ENCODE assay signal across 8 cellular contexts in genomic region chr19:41327499-41328156, GRCh38. TPM values are rescaled to one million over a fixed set of nuclear protein-coding genes. Genes with fewer than 3 reads are reported as not detected.
A peak's percentile ranks its signal among the peaks of the same experiment; 100 is the strongest.
DNase-seq lines count a peak whose midpoint lies in the region; ATAC-seq and TF ChIP-seq lines count a peak whose summit lies in the region.

No MANE protein-coding gene starts in this region.

- no peak overlapping the region for H3K9ac ChIP-seq in muscle layer of colon (ENCODE audit: low read length)

- H3K36me3 Mint-ChIP-seq in Calu3 (ENCODE audit: insufficient read depth, unreplicated experiment) = peaks cover 74% of the 10 kb centered on the region
- H3K36me3 Mint-ChIP-seq in stimulated activated effector memory CD8-positive, alpha-beta T cell treated with anti-CD3 and anti-CD28 coated beads, Interleukin-12 subunit alpha, Interleukin-12 subunit beta, amount 100 ng/mL, for 72 hours = peaks cover 97% of the 10 kb centered on the region

- no peak for TF ChIP-seq CTCF in Calu3 (IDR thresholded peaks at IDR 0.05; ENCODE audit: unreplicated experiment)

- CTCF ChIA-PET in Calu3 (lab: Charles Lee) = interaction anchor here (0.6 to 1.3 kb wide), 3 partner anchors 25 to 355 kb away, joined by 3 to 4 read pairs (median 4); no protein-coding TSS in a partner anchor

- intact Hi-C loops in Calu3 (cut with micrococcal nuclease; ENCODE audit: unreplicated experiment) = no loop called here

- H3K36me3 ChIP-seq in KOPT-K1 (ENCODE audit: insufficient read depth, low read length) (peaks cover 68% of the 10 kb centered on the region), muscle layer of colon (ENCODE audit: insufficient read depth, low read length) (peaks cover 24% of the 10 kb centered on the region)

- H3K27me3 Mint-ChIP-seq in Calu3 (ENCODE audit: unreplicated experiment) = no peaks in the 10 kb centered on the region

- peak overlapping the region; percentile 71 for H3K27ac Mint-ChIP-seq in Calu3 (ENCODE audit: unreplicated experiment)
- H3K27ac Mint-ChIP-seq in stimulated activated effector memory CD8-positive, alpha-beta T cell treated with anti-CD3 and anti-CD28 coated beads, Interleukin-12 subunit alpha, Interleukin-12 subunit beta, amount 100 ng/mL, for 72 hours = peak overlapping the region; percentile 97

- ATAC-seq in GM21381 (IDR thresholded peaks at IDR 0.05; ENCODE audit: unreplicated experiment) = peak; percentile 66
- peak; percentile 83 for ATAC-seq in stimulated activated effector memory CD8-positive, alpha-beta T cell treated with anti-CD3 and anti-CD28 coated beads, Interleukin-12 subunit alpha, Interleukin-12 subunit beta, amount 100 ng/mL, for 72 hours

- no peaks in the 10 kb centered on the region for H3K9me3 Mint-ChIP-seq in Calu3 (ENCODE audit: low read depth, unreplicated experiment)
- no peaks in the 10 kb centered on the region for H3K9me3 Mint-ChIP-seq in stimulated activated effector memory CD8-positive, alpha-beta T cell treated with anti-CD3 and anti-CD28 coated beads, Interleukin-12 subunit alpha, Interleukin-12 subunit beta, amount 100 ng/mL, for 72 hours

- in situ Hi-C loops in G401 (cut with HindIII; ENCODE audit: low sequenced_read_pairs) = no loop called here

- H3K27ac ChIP-seq in KOPT-K1 (ENCODE audit: low read depth, low read length, poor library complexity, severe bottlenecking) (peak overlapping the region; percentile 29), muscle layer of colon (ENCODE audit: low read depth, low read length) (peak overlapping the region; percentile 9)

- DNase-seq in Calu3 = peak; percentile 87
- DNase-seq in activated CD4-positive, alpha-beta T cell treated with anti-CD3 and anti-CD28 coated beads, Interleukin-2, amount 50 U/mL, for 4 hours = peak; percentile 71 to 80
- DNase-seq in effector CD8-positive, alpha-beta T cell (lab: John Stamatoyannopoulos, UW) = peak; percentile 66
- DNase-seq in stimulated activated effector memory CD8-positive, alpha-beta T cell treated with anti-CD3 and anti-CD28 coated beads, Interleukin-12 subunit alpha, Interleukin-12 subunit beta, amount 100 ng/mL, for 72 hours (ENCODE audit: low spot score in 2 of 2) = peak; percentile 85 to 94
- DNase-seq in G401 (ENCODE audit: low spot score) = no peak

- peak overlapping the region; percentile 63 for H3K4me3 Mint-ChIP-seq in Calu3 (ENCODE audit: low read depth, unreplicated experiment)
- H3K4me3 Mint-ChIP-seq in stimulated activated effector memory CD8-positive, alpha-beta T cell treated with anti-CD3 and anti-CD28 coated beads, Interleukin-12 subunit alpha, Interleukin-12 subunit beta, amount 100 ng/mL, for 72 hours = peak overlapping the region; percentile 80

- peaks cover 48% of the 10 kb centered on the region for H3K4me1 Mint-ChIP-seq in Calu3 (ENCODE audit: low read depth, unreplicated experiment)
- peaks cover 89% of the 10 kb centered on the region for H3K4me1 Mint-ChIP-seq in stimulated activated effector memory CD8-positive, alpha-beta T cell treated with anti-CD3 and anti-CD28 coated beads, Interleukin-12 subunit alpha, Interleukin-12 subunit beta, amount 100 ng/mL, for 72 hours

- H3K9me3 ChIP-seq in KOPT-K1 (ENCODE audit: insufficient read depth, low read length, poor library complexity, severe bottlenecking) (no peaks in the 10 kb centered on the region), muscle layer of colon (ENCODE audit: low read length) (no peaks in the 10 kb centered on the region)

- H3K27me3 ChIP-seq in muscle layer of colon (ENCODE audit: control insufficient read depth in 1 of 2, insufficient read depth in 2 of 2, low read length in 2 of 2) = no peaks in the 10 kb centered on the region

- peaks cover 33% of the 10 kb centered on the region for H3K4me1 ChIP-seq in muscle layer of colon (ENCODE audit: insufficient read depth, low read length)

- no peak overlapping the region for H3K4me3 ChIP-seq in muscle layer of colon (ENCODE audit: low read depth in 1 of 2, low read length in 2 of 2)

- no TSS peak for BruUV-seq in Calu3 (replicated peaks; lab: Mats Ljungman, UMichigan)

RNA-seq across cellular contexts. Expression of gene CCDC97, which starts 17.7 kb away (rescaled TPM):
- total RNA-seq in Calu3 (2022) = 45.8 and 48.0 TPM in 2 replicates
- 9.3 and 12.3 TPM in 2 replicates for total RNA-seq in G401 (2014; rRNA removed; shearing (Covaris generic))

RNA-seq across cellular contexts. Expression of gene TGFB1, which starts 26.1 kb away (rescaled TPM):
- total RNA-seq in Calu3 (2022) = 39.2 and 42.0 TPM in 2 replicates
- total RNA-seq in G401 (2014; rRNA removed; shearing (Covaris generic)) = 5.7 and 10.1 TPM in 2 replicates

RNA-seq across cellular contexts. Expression of gene B9D2, which starts 36.3 kb away (rescaled TPM):
- total RNA-seq in Calu3 (2022) = 6.4 and 8.5 TPM in 2 replicates
- total RNA-seq in G401 (2014; rRNA removed; shearing (Covaris generic)) = 11.1 and 18.4 TPM in 2 replicates

RNA-seq across cellular contexts. Expression of gene TMEM91, which starts 48.7 kb away (rescaled TPM):
- 3.9 and 5.0 TPM in 2 replicates for total RNA-seq in Calu3 (2022)
- 0.25 and 1.2 TPM in 2 replicates for total RNA-seq in G401 (2014; rRNA removed; shearing (Covaris generic))
